ENCODE assay signal across 8 cellular contexts in the genomic region with DNA sequence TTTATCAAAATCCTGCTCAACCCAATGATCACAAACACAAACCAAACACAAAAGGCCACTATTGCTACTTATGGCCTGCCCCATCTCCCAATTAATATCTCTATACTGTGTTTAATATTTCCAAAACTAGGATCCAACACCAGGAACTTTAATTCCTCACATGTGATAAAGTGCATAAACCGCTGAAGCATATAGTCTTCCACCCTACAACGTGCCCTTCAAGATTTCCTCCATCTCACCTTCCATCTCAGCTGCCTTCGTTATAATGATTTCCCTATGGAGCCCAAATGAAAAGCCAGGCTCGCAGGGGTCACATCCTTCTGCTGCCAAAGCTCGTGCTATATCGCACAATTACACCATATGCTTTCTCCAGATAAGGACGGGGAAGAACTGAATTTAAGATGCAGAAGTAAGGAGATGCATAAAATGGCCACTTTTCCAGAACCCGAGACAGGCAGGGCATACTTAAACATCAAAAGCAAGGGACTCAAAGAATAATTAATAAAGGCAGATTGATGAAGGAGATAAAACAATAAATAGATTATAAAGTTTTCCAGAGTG. TPM values are rescaled to one million over a fixed set of nuclear protein-coding genes. Genes with fewer than 3 reads are reported as not detected.
DNase-seq lines count a peak whose midpoint lies in the region; ATAC-seq and TF ChIP-seq lines count a peak whose summit lies in the region.

No MANE protein-coding gene starts in this region.

- no peaks in the 10 kb centered on the region for H3K36me3 ChIP-seq in left ventricle myocardium inferior
- no peaks in the 10 kb centered on the region for H3K36me3 ChIP-seq in uterus

- peaks cover 11 to 16% of the 10 kb centered on the region in 2 donors for H3K4me1 Mint-ChIP-seq in immature natural killer cell

- peak overlapping the region; percentile 91 for H3K4me3 ChIP-seq in left ventricle myocardium inferior
- H3K4me3 ChIP-seq in WI38 (ENCODE audit: low read depth, low read length) = peak overlapping the region; percentile 87
- peak overlapping the region; percentile 80 to 96 for H3K4me3 ChIP-seq in uterus

- H3K4me1 ChIP-seq in left ventricle myocardium inferior (peaks cover 49% of the 10 kb centered on the region), uterus (no peaks in the 10 kb centered on the region)

- H3K9me3 ChIP-seq in left ventricle myocardium inferior (replicated peaks) (no peaks in the 10 kb centered on the region), uterus (no peaks in the 10 kb centered on the region)

- H3K27me3 Mint-ChIP-seq in immature natural killer cell (ENCODE audit: low read depth in 3 of 3) = peaks cover 15 to 41% (median 30%) of the 10 kb centered on the region in 3 donors

- H3K27me3 ChIP-seq in left ventricle myocardium inferior (ENCODE audit: low read depth) (no peaks in the 10 kb centered on the region), uterus (no peaks in the 10 kb centered on the region)

- H3K4me3 Mint-ChIP-seq in immature natural killer cell = peak overlapping the region in 3 of 5 donors; percentile 7 to 54 (median 11)

- no peak for TF ChIP-seq CTCF in left ventricle myocardium inferior (IDR thresholded peaks at IDR 0.05; ENCODE audit: borderline replicate concordance)
- no peak for TF ChIP-seq CTCF in WI38 (IDR thresholded peaks at IDR 0.05; ENCODE audit: low read depth, low read length)
- TF ChIP-seq CTCF in uterus (IDR thresholded peaks at IDR 0.05) = no peak

- H3K27ac Mint-ChIP-seq in immature natural killer cell = no peak overlapping the region

- H3K9me3 Mint-ChIP-seq in immature natural killer cell = peaks cover 0 to 4% (median 0%) of the 10 kb centered on the region in 6 donors

- intact Hi-C loops in left ventricle myocardium inferior (cut with micrococcal nuclease) (no loop called here), left cardiac atrium (cut with DNase I) (no loop called here), uterus (cut with DNase I; ENCODE audit: low total_unique reads) (no loop called here)

- no peak for TF ChIP-seq POLR2A in uterus (IDR thresholded peaks at IDR 0.05)

- no peak for DNase-seq in left ventricle myocardium inferior
- DNase-seq in left cardiac atrium = no peak
- no peak for DNase-seq in immature natural killer cell
- no peak for DNase-seq in uterus
- DNase-seq in medulla oblongata (ENCODE audit: extremely low spot score) = no peak
- DNase-seq in stimulated activated CD4-positive, alpha-beta T cell treated with anti-CD3 and anti-CD28 coated beads, Interleukin-1b, Interleukin-23, amount 100 ng/mL, for 48 hours = no peak

- H3K36me3 Mint-ChIP-seq in immature natural killer cell = no peaks in the 10 kb centered on the region

- H3K27ac ChIP-seq in left ventricle myocardium inferior (replicated peaks) = peak overlapping the region; percentile 94
- peak overlapping the region; percentile 84 for H3K27ac ChIP-seq in uterus

- no peak for ATAC-seq in left cardiac atrium
- no peak for ATAC-seq in GM18858 (IDR thresholded peaks at IDR 0.05; ENCODE audit: unreplicated experiment)

RNA-seq across cellular contexts. Expression of gene MYH10, which starts 1.8 kb away (rescaled TPM):
- 49.7 TPM for total RNA-seq in left ventricle myocardium inferior
- total RNA-seq in left cardiac atrium = 10 to 100 TPM; 49.9 to 52.9 TPM
- polyA plus RNA-seq in immature natural killer cell = 1 to 10 TPM in 1 of 3 donors, under 1 TPM in 1, not detected in 1; 0.38 to 2.6 TPM
- total RNA-seq in uterus = 100 to 1,000 TPM in 1 of 4 donors, 10 to 100 TPM in 3; 39.1 to 229 (median 65.0) TPM
